In genomic region chr6:89139509-89140346, GRCh38 we compare ENCODE assay signal across 1 cellular context.
TF ChIP-seq lines count a peak whose summit lies in the region.

No MANE protein-coding gene starts in this region.

TF ChIP-seq in HEK293, 187 proteins besides CTCF, POLR2A, EP300 and RAD21 (continued from another document and continues in another):
- TF ChIP-seq PRDM2 (tag by site-specific recombination; IDR thresholded peaks at IDR 0.05; ENCODE audit: borderline replicate concordance) (no peak), ZXDB (tag by site-specific recombination; IDR thresholded peaks at IDR 0.05) (peak; percentile 97), ZFP41 (tag by site-specific recombination; IDR thresholded peaks at IDR 0.05; ENCODE audit: borderline replicate concordance) (no peak), ZNF521 (tag by site-specific recombination; IDR thresholded peaks at IDR 0.05) (no peak), ZNF707 (tag by site-specific recombination; IDR thresholded peaks at IDR 0.05) (no peak), MEIS1 (CRISPR knock-in tag; IDR thresholded peaks at IDR 0.05; ENCODE audit: borderline replicate concordance) (no peak), ZFP3 (tag by site-specific recombination; IDR thresholded peaks at IDR 0.05; ENCODE audit: low read depth) (no peak), ZNF513 (tag by site-specific recombination; IDR thresholded peaks at IDR 0.05) (no peak), GLIS2 (tag by site-specific recombination; IDR thresholded peaks at IDR 0.05) (no peak), ZNF510 (tag by site-specific recombination; IDR thresholded peaks at IDR 0.05; ENCODE audit: insufficient replicate concordance) (no peak), ZNF114 (tag by site-specific recombination; IDR thresholded peaks at IDR 0.05) (no peak), ZNF544 (tag by site-specific recombination; IDR thresholded peaks at IDR 0.05) (no peak), OVOL3 (tag by site-specific recombination; IDR thresholded peaks at IDR 0.05) (no peak), HOXA7 (CRISPR knock-in tag; IDR thresholded peaks at IDR 0.05; ENCODE audit: borderline replicate concordance) (no peak), ZNF335 (tag by site-specific recombination; conservative IDR thresholded peaks at IDR 0.05) (peak; percentile 30), ZNF645 (tag by site-specific recombination; IDR thresholded peaks at IDR 0.05) (no peak), ZNF18 (tag by site-specific recombination; IDR thresholded peaks at IDR 0.05) (no peak), ZNF488 (tag by site-specific recombination; IDR thresholded peaks at IDR 0.05) (no peak), ZNF580 (tag by site-specific recombination; IDR thresholded peaks at IDR 0.05) (no peak), ZNF843 (tag by site-specific recombination; IDR thresholded peaks at IDR 0.05) (peak; percentile 86), ZNF701 (tag by site-specific recombination; IDR thresholded peaks at IDR 0.05) (no peak), ZSCAN16 (tag by site-specific recombination; IDR thresholded peaks at IDR 0.05) (no peak), ZNF394 (tag by site-specific recombination; IDR thresholded peaks at IDR 0.05; ENCODE audit: borderline replicate concordance) (peak; percentile 78), ZNF501 (tag by site-specific recombination; IDR thresholded peaks at IDR 0.05) (peak; percentile 55; the same call in 1 of the 2 replicates), PRDM4 (tag by site-specific recombination; IDR thresholded peaks at IDR 0.05) (no peak), ZNF473 (tag by site-specific recombination; IDR thresholded peaks at IDR 0.05) (no peak), ZNF133 (tag by site-specific recombination; IDR thresholded peaks at IDR 0.05) (no peak), ZNF223 (tag by site-specific recombination; IDR thresholded peaks at IDR 0.05) (no peak), SCRT1 (tag by site-specific recombination; IDR thresholded peaks at IDR 0.05; ENCODE audit: borderline replicate concordance) (no peak), ZNF449 (tag by site-specific recombination; IDR thresholded peaks at IDR 0.05) (no peak), ZNF266 (tag by site-specific recombination; IDR thresholded peaks at IDR 0.05; ENCODE audit: low read depth) (no peak), REST (tag by site-specific recombination; IDR thresholded peaks at IDR 0.05) (no peak), ZNF76 (tag by site-specific recombination; IDR thresholded peaks at IDR 0.05; ENCODE audit: borderline replicate concordance, low read depth) (no peak), ZNF138 (tag by site-specific recombination; IDR thresholded peaks at IDR 0.05; ENCODE audit: borderline replicate concordance) (no peak), ZNF654 (tag by site-specific recombination; IDR thresholded peaks at IDR 0.05; ENCODE audit: low read depth) (peak; percentile 14), ZSCAN5A (tag by site-specific recombination; IDR thresholded peaks at IDR 0.05) (no peak), ZNF768 (tag by site-specific recombination; IDR thresholded peaks at IDR 0.05) (no peak), ZNF23 (tag by site-specific recombination; IDR thresholded peaks at IDR 0.05; ENCODE audit: borderline replicate concordance) (no peak), GLI4 (tag by site-specific recombination; IDR thresholded peaks at IDR 0.05) (no peak), ZNF610 (tag by site-specific recombination; IDR thresholded peaks at IDR 0.05; ENCODE audit: borderline replicate concordance) (no peak), GLIS1 (tag by site-specific recombination; IDR thresholded peaks at IDR 0.05) (no peak; the same call in 1 of the 2 replicates), BCL11B (tag by site-specific recombination; IDR thresholded peaks at IDR 0.05; ENCODE audit: low read depth) (no peak), ZBTB17 (tag by site-specific recombination; IDR thresholded peaks at IDR 0.05) (peak; percentile 85)
